In the genomic region with DNA sequence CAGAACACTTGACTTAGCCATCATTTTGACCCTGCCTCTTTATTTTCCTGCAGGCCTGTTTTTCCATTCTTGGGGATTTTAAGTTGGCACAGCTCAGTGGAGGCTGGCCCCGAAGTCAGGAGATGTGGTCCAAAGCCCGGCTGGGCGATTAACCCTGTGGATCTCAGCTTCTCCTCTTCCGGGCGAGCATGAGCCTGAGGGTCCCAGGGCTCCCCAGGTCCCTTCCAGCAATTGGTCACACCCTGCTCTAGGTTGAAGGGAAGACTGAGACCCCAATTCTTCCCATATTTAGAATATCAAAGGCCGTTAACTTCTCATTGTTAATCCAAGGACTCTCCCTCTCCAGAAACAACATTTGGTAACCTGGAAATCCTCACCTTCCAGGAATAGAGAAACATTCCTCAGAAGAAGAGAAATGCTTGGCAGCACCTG, we compare ENCODE assay signal across 10 cellular contexts. TPM values are rescaled to one million over a fixed set of nuclear protein-coding genes. Genes with fewer than 3 reads are reported as not detected.
DNase-seq lines count a peak whose midpoint lies in the region; ATAC-seq and TF ChIP-seq lines count a peak whose summit lies in the region.
"Had no signal": no experiment of that assay in that cellular context is flagged by ENCODE, and none has a peak within 500 bp of the region (broad histone marks: within the 10 kb centered on the region; RNA-seq: fewer than 3 reads in every experiment).

No MANE protein-coding gene starts in this region.

- peaks cover 8% of the 10 kb centered on the region for H3K36me3 Mint-ChIP-seq in nephron (ENCODE audit: low read depth)
- H3K36me3 Mint-ChIP-seq: activated naive CD4-positive, alpha-beta T cell treated with anti-CD3 and anti-CD28 coated beads, Interleukin-2, amount 10 ng/mL, durations not matched to agents 7 days and 5 days had no signal

- no TSS peak for BruUV-seq in A673 (replicated peaks; lab: Mats Ljungman, UMichigan)

- intact Hi-C loops in uterus (cut with DNase I; ENCODE audit: low total_unique reads), result no loop called here
- intact Hi-C loops in A673 (cut with micrococcal nuclease; ENCODE audit: unreplicated experiment), result no loop called here

- H3K9me3 Mint-ChIP-seq in nephron, result peaks cover 4% of the 10 kb centered on the region

- peaks cover 69% of the 10 kb centered on the region for H3K27me3 Mint-ChIP-seq in nephron (ENCODE audit: low read depth)

- H3K9me3 ChIP-seq in adipocyte (ENCODE audit: control insufficient read depth, low read length), result no peaks in the 10 kb centered on the region
- no peaks in the 10 kb centered on the region for H3K9me3 ChIP-seq in uterus
- no peaks in the 10 kb centered on the region for H3K9me3 ChIP-seq in A673 (ENCODE audit: low read depth, low read length, poor library complexity, severe bottlenecking)

- TF ChIP-seq CTCF in foreskin fibroblast (IDR thresholded peaks at IDR 0.05; ENCODE audit: low read depth, low read length) (no peak), nephron (IDR thresholded peaks at IDR 0.05; ENCODE audit: unreplicated experiment in 3 of 3) (no peak), uterus (IDR thresholded peaks at IDR 0.05) (no peak), A673 (conservative IDR thresholded peaks at IDR 0.05; ENCODE audit: low read depth, low read length) (no peak)

- H3K4me3 ChIP-seq in adipocyte (ENCODE audit: low read length) (peak overlapping the region; percentile 93), foreskin fibroblast (ENCODE audit: low read depth in 1 of 2, low read length in 2 of 2) (peak overlapping the region; percentile 84 to 95), uterus (peak overlapping the region; percentile 39 to 52), A673 (ENCODE audit: low read depth, low read length, poor library complexity, severe bottlenecking) (no peak overlapping the region)

- POLR2A ChIA-PET in A673 (lab: Charles Lee; ENCODE audit: low non-redundant PET), result no interaction called here

- peaks cover 35% of the 10 kb centered on the region for H3K4me1 Mint-ChIP-seq in nephron
- H3K4me1 Mint-ChIP-seq: activated naive CD4-positive, alpha-beta T cell treated with anti-CD3 and anti-CD28 coated beads, Interleukin-2, amount 10 ng/mL, durations not matched to agents 7 days and 5 days had no signal

- no peak for TF ChIP-seq POLR2A in uterus (IDR thresholded peaks at IDR 0.05)

- ATAC-seq in HG02981 (IDR thresholded peaks at IDR 0.05; ENCODE audit: unreplicated experiment), result no peak

- H3K36me3 ChIP-seq in adipocyte (ENCODE audit: control insufficient read depth, insufficient read depth, low read length, severe bottlenecking) (peaks cover 39% of the 10 kb centered on the region), uterus (no peaks in the 10 kb centered on the region), A673 (ENCODE audit: insufficient read depth, low read length, poor library complexity, severe bottlenecking) (no peaks in the 10 kb centered on the region)

- H3K27me3 ChIP-seq in adipocyte (replicated peaks; ENCODE audit: control insufficient read depth, insufficient read depth, low read length) (no peaks in the 10 kb centered on the region), uterus (no peaks in the 10 kb centered on the region), A673 (replicated peaks; ENCODE audit: insufficient read depth, low read depth, low read length, poor library complexity) (peaks cover 35% of the 10 kb centered on the region)

- peak overlapping the region; percentile 93 for H3K9ac ChIP-seq in adipocyte (ENCODE audit: low read length)
- H3K9ac ChIP-seq: parathyroid adenoma had no signal

- H3K27ac Mint-ChIP-seq in nephron, result peak overlapping the region in 1 of 3 experiments; percentile 26
- H3K27ac Mint-ChIP-seq: activated naive CD4-positive, alpha-beta T cell treated with anti-CD3 and anti-CD28 coated beads, Interleukin-2, amount 10 ng/mL, durations not matched to agents 7 days and 5 days had no signal

- CTCF ChIA-PET in A673 (lab: Charles Lee), result no interaction called here

- no peak for DNase-seq in adipocyte (ENCODE audit: low read depth)
- peak in 1 of 2 donors; percentile 30 for DNase-seq in foreskin fibroblast
- DNase-seq in uterus, result peak in 1 of 2 donors; percentile 28
- no peak for DNase-seq in dermis blood vessel endothelial cell
- no peak for DNase-seq in A673 (ENCODE audit: low spot score)
- DNase-seq: activated naive CD4-positive, alpha-beta T cell treated with anti-CD3 and anti-CD28 coated beads, Interleukin-2, amount 10 ng/mL, durations not matched to agents 7 days and 5 days; left cardiac atrium had no signal

- peak overlapping the region in 2 of 3 experiments; percentile 81 to 94 for H3K4me3 Mint-ChIP-seq in nephron
- H3K4me3 Mint-ChIP-seq: activated naive CD4-positive, alpha-beta T cell treated with anti-CD3 and anti-CD28 coated beads, Interleukin-2, amount 10 ng/mL, durations not matched to agents 7 days and 5 days had no signal

- H3K4me1 ChIP-seq in adipocyte (ENCODE audit: control insufficient read depth, insufficient read depth, low read length) (peaks cover 20% of the 10 kb centered on the region), uterus (no peaks in the 10 kb centered on the region), A673 (ENCODE audit: insufficient read depth, low read length, poor library complexity, severe bottlenecking) (peaks cover 3% of the 10 kb centered on the region)
- H3K4me1 ChIP-seq: parathyroid adenoma had no signal

- H3K27ac ChIP-seq in uterus, result peak overlapping the region; percentile 83
- H3K27ac ChIP-seq in A673 (ENCODE audit: low read depth, low read length, poor library complexity, severe bottlenecking), result no peak overlapping the region
- H3K27ac ChIP-seq: parathyroid adenoma had no signal

RNA-seq across cellular contexts. Expression of gene THBS2, which starts 2.3 kb away (rescaled TPM):
- 100 to 1,000 TPM in 2 of 4 donors, 10 to 100 TPM in 2; 84.0 to 224 (median 136) TPM for total RNA-seq in uterus
- total RNA-seq in dermis blood vessel endothelial cell, result 0.79 and 2.0 TPM in 2 replicates
- total RNA-seq in A673 (2021), result 0.13 and 0.66 TPM in 2 replicates

Comparison
In these comparisons a context has a peak if more than half of its experiments do, and no peak if none do; other contexts are left out.
1. RNA of gene THBS2, which starts 2.3 kb away (total RNA-seq): 84.0 to 224 TPM in uterus; 0.79 to 2.0 TPM in dermis blood vessel endothelial cell and 0.13 to 0.66 TPM in A673; every median in the first group is over 10 times any median in the second.